Comparison of ENCODE assay signal across 10 cellular contexts in the genomic region with DNA sequence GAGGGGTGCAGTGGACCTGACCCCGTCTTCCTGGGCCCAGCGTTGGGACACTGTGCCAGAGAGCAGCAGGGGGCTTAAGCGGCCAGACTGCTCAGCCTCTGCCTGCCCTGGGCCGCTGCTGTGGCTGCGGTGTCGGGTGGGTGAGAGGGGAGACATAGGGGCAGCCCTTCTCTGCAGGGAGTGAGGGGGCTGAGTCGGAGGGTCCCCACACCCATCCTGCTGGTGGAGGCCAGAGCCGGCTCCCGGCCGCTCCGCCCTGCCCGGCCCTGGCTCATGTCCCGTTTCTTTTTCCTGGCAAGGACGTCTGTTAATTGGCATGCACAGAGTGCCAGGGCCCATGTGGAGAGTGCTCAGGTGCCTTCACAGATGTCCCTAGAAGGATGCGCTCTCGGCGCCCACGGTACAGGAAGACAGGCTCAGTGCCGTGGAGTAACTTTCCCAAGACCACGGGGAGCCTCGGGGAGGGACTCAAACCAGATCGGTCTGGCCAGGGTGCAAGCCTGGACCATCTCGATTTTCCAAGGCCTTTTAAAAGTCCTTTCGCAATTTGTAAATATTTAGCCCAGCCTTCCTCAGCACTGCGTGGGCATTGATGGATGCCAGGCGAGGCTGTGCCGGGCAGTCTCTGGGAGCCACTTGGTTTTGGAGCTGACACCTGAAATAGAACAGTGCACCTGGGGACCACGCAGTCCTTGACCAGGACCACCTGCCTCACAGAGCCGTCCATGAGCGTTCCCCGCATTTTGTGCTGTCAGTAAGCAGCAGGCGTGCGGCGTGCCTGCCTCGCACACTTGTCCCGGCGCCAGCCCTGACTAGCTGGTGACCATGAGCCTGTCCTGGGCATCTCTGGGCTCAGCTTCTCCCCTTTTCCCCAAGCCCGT.
A peak's percentile ranks its signal among the peaks of the same experiment; 100 is the strongest.
DNase-seq lines count a peak whose midpoint lies in the region; ATAC-seq and TF ChIP-seq lines count a peak whose summit lies in the region.
"Had no signal": no experiment of that assay in that cellular context is flagged by ENCODE, and none has a peak within 500 bp of the region (broad histone marks: within the 10 kb centered on the region; RNA-seq: fewer than 3 reads in every experiment).

No MANE protein-coding gene starts in this region.

- intact Hi-C loops in adrenal gland (cut with DNase I) (loop anchor here (10.0 kb wide), 1 partner anchor 48 kb away; no protein-coding TSS in a partner anchor), left cardiac atrium (cut with DNase I) (no loop called here), sciatic nerve (cut with DNase I) (no loop called here)

- no peak overlapping the region for H3K27ac ChIP-seq in BLaER1 treated with 17β-estradiol and CSF1 and Interleukin-3, amounts not matched to agents 10 nM and 100 nM
- H3K27ac ChIP-seq in adrenal gland, result peak overlapping the region; percentile 20 to 99 (median 61)
- H3K27ac ChIP-seq: SK-N-MC had no signal

- H3K36me3 ChIP-seq in BLaER1 treated with 17β-estradiol and CSF1 and Interleukin-3, amounts not matched to agents 10 nM and 100 nM, result peaks cover 0 to 9% (median 0%) of the 10 kb centered on the region in 11 experiments; a peak in 3 of 22 replicates
- no peaks in the 10 kb centered on the region for H3K36me3 ChIP-seq in adrenal gland (replicated peaks in 1 of 2)

- H3K27me3 ChIP-seq in BLaER1 treated with 17β-estradiol and CSF1 and Interleukin-3, amounts not matched to agents 10 nM and 100 nM, result no peaks in the 10 kb centered on the region
- no peaks in the 10 kb centered on the region for H3K27me3 ChIP-seq in adrenal gland

- H3K4me3 ChIP-seq in BLaER1 treated with 17β-estradiol and CSF1 and Interleukin-3, amounts not matched to agents 10 nM and 100 nM, result no peak overlapping the region
- H3K4me3 ChIP-seq in adrenal gland, result no peak overlapping the region
- H3K4me3 ChIP-seq: SK-N-MC had no signal

- ATAC-seq in left cardiac atrium, result peak; percentile 33 to 51
- peak; percentile 40 for ATAC-seq in sciatic nerve
- ATAC-seq in GM21526 (IDR thresholded peaks at IDR 0.05; ENCODE audit: low FRiP score, unreplicated experiment), result no peak
- ATAC-seq in HG03159 (IDR thresholded peaks at IDR 0.05; ENCODE audit: unreplicated experiment), result no peak
- no peak for ATAC-seq in GM18873 (IDR thresholded peaks at IDR 0.05; ENCODE audit: low FRiP score, unreplicated experiment)

- no peak for TF ChIP-seq CTCF in adrenal gland (IDR thresholded peaks at IDR 0.05)

- H3K9me3 ChIP-seq in BLaER1 treated with 17β-estradiol and CSF1 and Interleukin-3, amounts not matched to agents 10 nM and 100 nM (replicated peaks in 1 of 11), result no peaks in the 10 kb centered on the region
- H3K9me3 ChIP-seq in adrenal gland (replicated peaks in 1 of 3), result no peaks in the 10 kb centered on the region

- H3K9ac ChIP-seq in BLaER1 treated with 17β-estradiol and CSF1 and Interleukin-3, amounts not matched to agents 10 nM and 100 nM, result peak overlapping the region in 3 of 11 experiments; percentile 7 to 55 (median 16); a peak in 3 of 22 replicates

- WGBS in adrenal gland, 4 donors, result 26 to 49% (median 40%) methylated on average over 23 to 38 of the region's 38 CpGs

- DNase-seq in adrenal gland (peak in 6 of 7 donors; percentile 73 to 84 (median 80)), left cardiac atrium (peak; percentile 59), sciatic nerve (ENCODE audit: low spot score) (no peak)
- DNase-seq in stimulated activated CD4-positive, alpha-beta T cell treated with anti-CD3 and anti-CD28 coated beads, Interleukin-4, amount 100 ng/mL, for 24 hours, result no peak
- DNase-seq: NCI-H226 had no signal

- H4K20me1 ChIP-seq in BLaER1 treated with 17β-estradiol and CSF1 and Interleukin-3, amounts not matched to agents 10 nM and 100 nM, result peaks cover 99 to 100% (median 99%) of the 10 kb centered on the region in 11 experiments

- peaks cover 95 to 100% (median 99%) of the 10 kb centered on the region in 10 experiments for H3K4me1 ChIP-seq in BLaER1 treated with 17β-estradiol and CSF1 and Interleukin-3, amounts not matched to agents 10 nM and 100 nM
- H3K4me1 ChIP-seq in adrenal gland (replicated peaks in 1 of 2), result peaks cover 41 to 96% of the 10 kb centered on the region in 2 donors

- TF ChIP-seq POLR2A in adrenal gland (IDR thresholded peaks at IDR 0.05), result no peak

- H3K4me2 ChIP-seq in BLaER1 treated with 17β-estradiol and CSF1 and Interleukin-3, amounts not matched to agents 10 nM and 100 nM, result peak overlapping the region; percentile 9 to 98 (median 95); a peak in 18 of 22 replicates

Comparison
In these comparisons a context has a peak if more than half of its experiments do, and no peak if none do; other contexts are left out.
1. H3K27ac ChIP-seq: peak in adrenal gland (5 of 5); none in BLaER1 treated with 17β-estradiol and CSF1 and Interleukin-3, amounts not matched to agents 10 nM and 100 nM (0 of 11).
2. DNase-seq: peak in adrenal gland (6 of 7) and left cardiac atrium (single experiment); none in sciatic nerve (single experiment) and stimulated activated CD4-positive, alpha-beta T cell treated with anti-CD3 and anti-CD28 coated beads, Interleukin-4, amount 100 ng/mL, for 24 hours (single experiment).
3. ATAC-seq: peak in left cardiac atrium (2 of 2) and sciatic nerve (single experiment); none in GM21526 (single experiment), HG03159 (single experiment) and GM18873 (single experiment).
4. intact Hi-C loops: an anchor here in adrenal gland (10.0 kb wide); none called in left cardiac atrium and sciatic nerve.